10 cellular contexts compared by ENCODE assay signal in genomic region chr2:45242161-45242741, GRCh38.
A peak's percentile ranks its signal among the peaks of the same experiment; 100 is the strongest.
DNase-seq lines count a peak whose midpoint lies in the region; ATAC-seq and TF ChIP-seq lines count a peak whose summit lies in the region.
"Had no signal": no experiment of that assay in that cellular context is flagged by ENCODE, and none has a peak within 500 bp of the region (broad histone marks: within the 10 kb centered on the region; RNA-seq: fewer than 3 reads in every experiment).

No MANE protein-coding gene starts in this region.

- H3K4me1 ChIP-seq in SK-N-SH (ENCODE audit: control insufficient read depth in 1 of 2, insufficient read depth in 2 of 2, low read depth in 1 of 2, low read length in 1 of 2) = peaks cover 14 to 28% of the 10 kb centered on the region in 2 experiments
- peaks cover 3 to 43% (median 27%) of the 10 kb centered on the region in 9 donors for H3K4me1 ChIP-seq in heart right ventricle
- peaks cover 37 to 44% (median 42%) of the 10 kb centered on the region in 3 donors for H3K4me1 ChIP-seq in skeletal muscle tissue (ENCODE audit: control insufficient read depth in 3 of 3, insufficient read depth in 3 of 3, low read length in 3 of 3)
- H3K4me1 ChIP-seq: neural progenitor cell had no signal

- H3K9me3 ChIP-seq in SK-N-SH (no peaks in the 10 kb centered on the region), heart right ventricle (no peaks in the 10 kb centered on the region), skeletal muscle tissue (ENCODE audit: control insufficient read depth in 3 of 3, low read length in 3 of 3) (no peaks in the 10 kb centered on the region)

- TF ChIP-seq EP300 in SK-N-SH (IDR thresholded peaks at IDR 0.05; ENCODE audit: borderline replicate concordance in 1 of 2, low read depth in 1 of 2, low read length in 1 of 2) = 0 out of 4 replicates have a peak, but pooled peaks of 1 of the 2 experiments have one; percentile 7

- no peaks in the 10 kb centered on the region for H3K36me3 ChIP-seq in SK-N-SH (replicated peaks in 1 of 2; ENCODE audit: control insufficient read depth in 1 of 2, insufficient read depth in 2 of 2, low read length in 1 of 2)
- H3K36me3 ChIP-seq in heart right ventricle = no peaks in the 10 kb centered on the region
- no peaks in the 10 kb centered on the region for H3K36me3 ChIP-seq in skeletal muscle tissue (ENCODE audit: control insufficient read depth in 3 of 3, insufficient read depth in 3 of 3, low read length in 3 of 3)
- H3K36me3 ChIP-seq: neural progenitor cell had no signal

- ATAC-seq in heart right ventricle = peak; percentile 83 to 97 (median 95)

- H4K20me1 ChIP-seq in SK-N-SH (ENCODE audit: insufficient read depth) = no peaks in the 10 kb centered on the region

- no peak overlapping the region for H3K4me3 Mint-ChIP-seq in T-helper 2 cell treated with Interferon-gamma antibody and Interleukin-4, amounts not matched to agents 5 μg/mL and 100 μg/mL, for 36 hours
- H3K4me3 Mint-ChIP-seq: neural progenitor cell had no signal

- no peak for TF ChIP-seq CTCF in SK-N-SH (IDR thresholded peaks at IDR 0.05)
- TF ChIP-seq CTCF in heart right ventricle (IDR thresholded peaks at IDR 0.05) = no peak

- H2AFZ ChIP-seq in SK-N-SH (ENCODE audit: low read depth) = no peak overlapping the region
- H2AFZ ChIP-seq: neural progenitor cell had no signal

- H3K4me3 ChIP-seq in SK-N-SH (ENCODE audit: low read depth in 2 of 2, low read length in 1 of 2) (no peak overlapping the region), heart right ventricle (no peak overlapping the region), skeletal muscle tissue (ENCODE audit: low read length in 3 of 3) (peak overlapping the region in 1 of 3 donors; percentile 17)
- H3K4me3 ChIP-seq: neural progenitor cell had no signal

- H3K4me1 Mint-ChIP-seq in T-helper 2 cell treated with Interferon-gamma antibody and Interleukin-4, amounts not matched to agents 5 μg/mL and 100 μg/mL, for 36 hours (ENCODE audit: low read depth) = peaks cover 3% of the 10 kb centered on the region

- DNase-seq in NCI-H1417 treated with DMSO at 0.1 percent for 48 hours (lab: John Stamatoyannopoulos, UW) = peak; percentile 28
- DNase-seq in SK-N-SH = no peak
- peak in 1 of 2 donors; percentile 68 for DNase-seq in heart right ventricle
- no peak for DNase-seq in hippocampal formation (lab: John Stamatoyannopoulos, UW)
- DNase-seq in T-helper 2 cell treated with Interferon-gamma antibody and Interleukin-4, amounts not matched to agents 5 μg/mL and 100 μg/mL, for 36 hours (ENCODE audit: low spot score) = no peak
- no peak for DNase-seq in activated naive CD4-positive, alpha-beta T cell (lab: John Stamatoyannopoulos, UW)
- DNase-seq in NOMO-1 treated with dmso at 0.1 percent for 144 hours (lab: John Stamatoyannopoulos, UW; ENCODE audit: unreplicated experiment) = no peak
- DNase-seq: activated T-cell treated with anti-CD3 and anti-CD28 coated beads, Interleukin-2, amount 50 U/mL, for 48 hours had no signal

- TF ChIP-seq RAD21 in SK-N-SH (IDR thresholded peaks at IDR 0.05; ENCODE audit: low read length) = no peak

- POLR2A ChIA-PET in SK-N-SH (lab: Yijun Ruan, JAX) = no interaction called here

- H3K27me3 ChIP-seq in SK-N-SH (ENCODE audit: insufficient read depth) (no peaks in the 10 kb centered on the region), heart right ventricle (no peaks in the 10 kb centered on the region), skeletal muscle tissue (ENCODE audit: control insufficient read depth in 3 of 3, insufficient read depth in 3 of 3, low read length in 3 of 3) (no peaks in the 10 kb centered on the region)
- H3K27me3 ChIP-seq: neural progenitor cell had no signal

- peak overlapping the region; percentile 40 to 73; a peak in 3 of 4 replicates for H3K27ac ChIP-seq in SK-N-SH (ENCODE audit: low read depth in 2 of 2, low read length in 1 of 2)
- peak overlapping the region in 9 of 10 donors; percentile 8 to 85 (median 66) for H3K27ac ChIP-seq in heart right ventricle
- H3K27ac ChIP-seq in skeletal muscle tissue (ENCODE audit: low read depth, low read length) = peak overlapping the region; percentile 80
- H3K27ac ChIP-seq: neural progenitor cell had no signal

- H3K27ac Mint-ChIP-seq in T-helper 2 cell treated with Interferon-gamma antibody and Interleukin-4, amounts not matched to agents 5 μg/mL and 100 μg/mL, for 36 hours = no peak overlapping the region
- H3K27ac Mint-ChIP-seq: neural progenitor cell had no signal

- H3K79me2 ChIP-seq in SK-N-SH (ENCODE audit: insufficient read depth) = no peaks in the 10 kb centered on the region

- 39% methylated on average over 6 of the region's 6 CpGs for WGBS in SK-N-SH (ENCODE audit: low lambda C conversion rate)
- 18 to 24% methylated on average over 6 of the region's 6 CpGs for WGBS in heart right ventricle, 2 donors

- H3K36me3 Mint-ChIP-seq in T-helper 2 cell treated with Interferon-gamma antibody and Interleukin-4, amounts not matched to agents 5 μg/mL and 100 μg/mL, for 36 hours (ENCODE audit: low read depth) = no peaks in the 10 kb centered on the region
- H3K36me3 Mint-ChIP-seq: neural progenitor cell had no signal

- CTCF ChIA-PET in SK-N-SH (lab: Yijun Ruan, JAX) = interaction anchor here (1.2 to 1.3 kb wide), 4 partner anchors 14 to 258 kb away, joined by 3 to 6 read pairs (median 3); no protein-coding TSS in a partner anchor

- no peaks in the 10 kb centered on the region for H3K9me3 Mint-ChIP-seq in T-helper 2 cell treated with Interferon-gamma antibody and Interleukin-4, amounts not matched to agents 5 μg/mL and 100 μg/mL, for 36 hours
- H3K9me3 Mint-ChIP-seq: neural progenitor cell had no signal

- peaks cover 11% of the 10 kb centered on the region for H3F3A ChIP-seq in SK-N-SH (replicated peaks; ENCODE audit: insufficient read depth)

- no peaks in the 10 kb centered on the region for H3K9me2 ChIP-seq in SK-N-SH

- peak overlapping the region; percentile 10; the same call in 1 of the 2 replicates for H3K4me2 ChIP-seq in SK-N-SH
- H3K4me2 ChIP-seq: neural progenitor cell had no signal

- H3K9ac ChIP-seq in SK-N-SH (peak overlapping the region; percentile 19; the same call in 1 of the 2 replicates), skeletal muscle tissue (ENCODE audit: low read depth in 1 of 3, low read length in 3 of 3) (peak overlapping the region in 2 of 3 donors; percentile 46 to 51)
- H3K9ac ChIP-seq: neural progenitor cell had no signal

- peaks cover 11% of the 10 kb centered on the region for H3K27me3 Mint-ChIP-seq in T-helper 2 cell treated with Interferon-gamma antibody and Interleukin-4, amounts not matched to agents 5 μg/mL and 100 μg/mL, for 36 hours (ENCODE audit: low read depth)

- intact Hi-C loops in heart right ventricle (cut with DNase I) = no loop called here

TF ChIP-seq in SK-N-SH, 30 proteins besides CTCF, POLR2A, EP300 and RAD21 (continues in another document):
- TF ChIP-seq USF1 (IDR thresholded peaks at IDR 0.05; ENCODE audit: borderline replicate concordance, low read depth) (peak; percentile 89), FOSL2 (IDR thresholded peaks at IDR 0.05; ENCODE audit: borderline replicate concordance, low read depth) (0 out of 2 replicates have a peak, but pooled peaks have one; percentile 34), IRF3 (IDR thresholded peaks at IDR 0.05; ENCODE audit: low read depth, low read length) (no peak; the same call in 1 of the 2 replicates), SMC3 (IDR thresholded peaks at IDR 0.05; ENCODE audit: low read depth, low read length) (no peak), JUND (IDR thresholded peaks at IDR 0.05) (peak; percentile 38; the same call in 1 of the 2 replicates), ZBTB33 (IDR thresholded peaks at IDR 0.05; ENCODE audit: borderline replicate concordance, low read depth) (no peak), PBX3 (IDR thresholded peaks at IDR 0.05) (peak; percentile 70)
